In the genomic region with DNA sequence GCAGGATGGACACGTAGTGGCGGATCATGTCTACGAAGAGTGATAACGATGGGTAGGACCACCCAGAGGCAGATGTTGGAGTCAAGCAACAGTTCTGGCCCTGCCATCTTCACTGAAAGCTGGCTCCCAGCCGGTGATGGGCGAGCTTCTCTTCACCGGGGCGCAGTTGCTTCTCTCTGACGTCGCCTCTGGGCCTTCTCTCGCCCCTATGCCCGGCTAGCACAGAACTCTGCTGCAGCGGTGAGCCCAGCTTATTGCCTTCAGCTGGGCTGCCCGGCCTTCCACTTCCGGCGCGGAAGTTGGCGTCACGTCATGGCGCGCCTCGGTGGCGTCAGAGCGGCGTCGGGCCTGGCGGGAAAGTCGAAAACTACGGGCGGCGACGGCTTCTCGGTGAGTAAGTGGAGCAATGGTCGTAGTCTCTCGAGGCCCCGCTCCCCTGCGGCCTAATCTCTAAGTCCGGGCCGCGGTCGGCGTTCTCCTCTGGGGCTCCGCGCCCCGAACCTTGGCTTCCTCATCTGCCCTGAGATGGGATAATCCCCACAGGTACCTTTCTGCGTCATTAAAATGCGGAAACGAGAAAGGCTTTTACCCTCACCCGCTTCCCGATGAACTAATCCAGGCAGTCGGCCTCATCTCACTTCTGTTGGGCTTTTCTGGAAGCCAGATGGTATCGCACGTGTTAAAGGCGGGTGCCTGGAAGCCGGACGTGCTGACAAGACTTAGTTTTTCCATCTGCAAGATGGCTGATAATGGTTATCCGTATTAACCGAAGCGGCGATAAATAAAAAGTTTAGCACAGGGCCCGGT, we compare ENCODE assay signal across 1 cellular context.
TF ChIP-seq lines count a peak whose summit lies in the region.

A gene (plus strand): TSS at position 354 of the 807 bp plus-strand sequence. CDS start 2,221 bp downstream, outside the sequence.

TF ChIP-seq in HEK293, 187 proteins besides CTCF, POLR2A, EP300 and RAD21 (continued from another document and continues in another):
- TF ChIP-seq ZNF571 (tag by site-specific recombination; IDR thresholded peaks at IDR 0.05) (no peak), ZNF423 (tag by site-specific recombination; IDR thresholded peaks at IDR 0.05) (no peak), ZNF19 (tag by site-specific recombination; IDR thresholded peaks at IDR 0.05; ENCODE audit: low read depth) (no peak), ZNF239 (tag by site-specific recombination; IDR thresholded peaks at IDR 0.05) (no peak), KLF16 (tag by site-specific recombination; IDR thresholded peaks at IDR 0.05) (peak; percentile 79), ZFP41 (tag by site-specific recombination; IDR thresholded peaks at IDR 0.05; ENCODE audit: borderline replicate concordance) (no peak), ZNF221 (tag by site-specific recombination; IDR thresholded peaks at IDR 0.05; ENCODE audit: borderline replicate concordance) (no peak), EGR2 (tag by site-specific recombination; IDR thresholded peaks at IDR 0.05; ENCODE audit: low read depth) (no peak), ZNF530 (tag by site-specific recombination; IDR thresholded peaks at IDR 0.05; ENCODE audit: low read depth) (no peak), KLF1 (tag by site-specific recombination; IDR thresholded peaks at IDR 0.05) (peak; percentile 49; the same call in 1 of the 2 replicates), ZNF473 (tag by site-specific recombination; IDR thresholded peaks at IDR 0.05) (no peak), WT1 (tag by site-specific recombination; IDR thresholded peaks at IDR 0.05) (no peak; the same call in 1 of the 2 replicates), ZNF292 (tag by site-specific recombination; IDR thresholded peaks at IDR 0.05; ENCODE audit: borderline replicate concordance, low read depth) (no peak), ZNF184 (tag by site-specific recombination; IDR thresholded peaks at IDR 0.05) (0 out of 2 replicates have a peak, but pooled peaks have one; percentile 12), OSR2 (tag by site-specific recombination; IDR thresholded peaks at IDR 0.05) (no peak), ZNF274 (IDR thresholded peaks at IDR 0.05; ENCODE audit: low read length) (no peak), ZNF274 (tag by site-specific recombination; IDR thresholded peaks at IDR 0.05; ENCODE audit: borderline replicate concordance) (no peak), ZNF792 (tag by site-specific recombination; IDR thresholded peaks at IDR 0.05) (no peak), ZNF555 (tag by site-specific recombination; conservative IDR thresholded peaks at IDR 0.05) (no peak), BCL11B (tag by site-specific recombination; IDR thresholded peaks at IDR 0.05; ENCODE audit: low read depth) (no peak), ZNF664 (tag by site-specific recombination; IDR thresholded peaks at IDR 0.05) (no peak), ZNF2 (tag by site-specific recombination; IDR thresholded peaks at IDR 0.05) (peak; percentile 91; the same call in 1 of the 2 replicates), ZNF701 (tag by site-specific recombination; IDR thresholded peaks at IDR 0.05) (no peak), ZNF549 (tag by site-specific recombination; IDR thresholded peaks at IDR 0.05) (no peak), ZNF660 (tag by site-specific recombination; IDR thresholded peaks at IDR 0.05) (peak; percentile 90), ZNF658 (tag by site-specific recombination; IDR thresholded peaks at IDR 0.05) (no peak), ZNF837 (tag by site-specific recombination; IDR thresholded peaks at IDR 0.05) (no peak), ZFP37 (tag by site-specific recombination; IDR thresholded peaks at IDR 0.05) (peak; percentile 86), ZNF610 (tag by site-specific recombination; IDR thresholded peaks at IDR 0.05; ENCODE audit: borderline replicate concordance) (peak; percentile 35; the same call in 1 of the 2 replicates), ZBTB20 (tag by site-specific recombination; IDR thresholded peaks at IDR 0.05) (peak; percentile 79), ZNF785 (tag by site-specific recombination; IDR thresholded peaks at IDR 0.05) (no peak), ZNF394 (tag by site-specific recombination; IDR thresholded peaks at IDR 0.05; ENCODE audit: borderline replicate concordance) (peak; percentile 54), ZNF560 (tag by site-specific recombination; IDR thresholded peaks at IDR 0.05; ENCODE audit: borderline replicate concordance) (no peak), SP3 (tag by site-specific recombination; IDR thresholded peaks at IDR 0.05) (peak; percentile 70)
- TF ChIP-seq, protein P1, sequence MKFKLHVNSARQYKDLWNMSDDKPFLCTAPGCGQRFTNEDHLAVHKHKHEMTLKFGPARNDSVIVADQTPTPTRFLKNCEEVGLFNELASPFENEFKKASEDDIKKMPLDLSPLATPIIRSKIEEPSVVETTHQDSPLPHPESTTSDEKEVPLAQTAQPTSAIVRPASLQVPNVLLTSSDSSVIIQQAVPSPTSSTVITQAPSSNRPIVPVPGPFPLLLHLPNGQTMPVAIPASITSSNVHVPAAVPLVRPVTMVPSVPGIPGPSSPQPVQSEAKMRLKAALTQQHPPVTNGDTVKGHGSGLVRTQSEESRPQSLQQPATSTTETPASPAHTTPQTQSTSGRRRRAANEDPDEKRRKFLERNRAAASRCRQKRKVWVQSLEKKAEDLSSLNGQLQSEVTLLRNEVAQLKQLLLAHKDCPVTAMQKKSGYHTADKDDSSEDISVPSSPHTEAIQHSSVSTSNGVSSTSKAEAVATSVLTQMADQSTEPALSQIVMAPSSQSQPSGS (tag by site-specific recombination; IDR thresholded peaks at IDR 0.05; ENCODE audit: low read depth): peak; percentile 82
- TF ChIP-seq, protein P2, sequence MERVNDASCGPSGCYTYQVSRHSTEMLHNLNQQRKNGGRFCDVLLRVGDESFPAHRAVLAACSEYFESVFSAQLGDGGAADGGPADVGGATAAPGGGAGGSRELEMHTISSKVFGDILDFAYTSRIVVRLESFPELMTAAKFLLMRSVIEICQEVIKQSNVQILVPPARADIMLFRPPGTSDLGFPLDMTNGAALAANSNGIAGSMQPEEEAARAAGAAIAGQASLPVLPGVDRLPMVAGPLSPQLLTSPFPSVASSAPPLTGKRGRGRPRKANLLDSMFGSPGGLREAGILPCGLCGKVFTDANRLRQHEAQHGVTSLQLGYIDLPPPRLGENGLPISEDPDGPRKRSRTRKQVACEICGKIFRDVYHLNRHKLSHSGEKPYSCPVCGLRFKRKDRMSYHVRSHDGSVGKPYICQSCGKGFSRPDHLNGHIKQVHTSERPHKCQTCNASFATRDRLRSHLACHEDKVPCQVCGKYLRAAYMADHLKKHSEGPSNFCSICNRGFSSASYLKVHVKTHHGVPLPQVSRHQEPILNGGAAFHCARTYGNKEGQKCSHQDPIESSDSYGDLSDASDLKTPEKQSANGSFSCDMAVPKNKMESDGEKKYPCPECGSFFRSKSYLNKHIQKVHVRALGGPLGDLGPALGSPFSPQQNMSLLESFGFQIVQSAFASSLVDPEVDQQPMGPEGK (tag by site-specific recombination; IDR thresholded peaks at IDR 0.05): no peak
- TF ChIP-seq, protein P3, sequence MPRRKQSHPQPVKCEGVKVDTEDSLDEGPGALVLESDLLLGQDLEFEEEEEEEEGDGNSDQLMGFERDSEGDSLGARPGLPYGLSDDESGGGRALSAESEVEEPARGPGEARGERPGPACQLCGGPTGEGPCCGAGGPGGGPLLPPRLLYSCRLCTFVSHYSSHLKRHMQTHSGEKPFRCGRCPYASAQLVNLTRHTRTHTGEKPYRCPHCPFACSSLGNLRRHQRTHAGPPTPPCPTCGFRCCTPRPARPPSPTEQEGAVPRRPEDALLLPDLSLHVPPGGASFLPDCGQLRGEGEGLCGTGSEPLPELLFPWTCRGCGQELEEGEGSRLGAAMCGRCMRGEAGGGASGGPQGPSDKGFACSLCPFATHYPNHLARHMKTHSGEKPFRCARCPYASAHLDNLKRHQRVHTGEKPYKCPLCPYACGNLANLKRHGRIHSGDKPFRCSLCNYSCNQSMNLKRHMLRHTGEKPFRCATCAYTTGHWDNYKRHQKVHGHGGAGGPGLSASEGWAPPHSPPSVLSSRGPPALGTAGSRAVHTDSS (tag by site-specific recombination; IDR thresholded peaks at IDR 0.05): no peak
- TF ChIP-seq, protein P4, sequence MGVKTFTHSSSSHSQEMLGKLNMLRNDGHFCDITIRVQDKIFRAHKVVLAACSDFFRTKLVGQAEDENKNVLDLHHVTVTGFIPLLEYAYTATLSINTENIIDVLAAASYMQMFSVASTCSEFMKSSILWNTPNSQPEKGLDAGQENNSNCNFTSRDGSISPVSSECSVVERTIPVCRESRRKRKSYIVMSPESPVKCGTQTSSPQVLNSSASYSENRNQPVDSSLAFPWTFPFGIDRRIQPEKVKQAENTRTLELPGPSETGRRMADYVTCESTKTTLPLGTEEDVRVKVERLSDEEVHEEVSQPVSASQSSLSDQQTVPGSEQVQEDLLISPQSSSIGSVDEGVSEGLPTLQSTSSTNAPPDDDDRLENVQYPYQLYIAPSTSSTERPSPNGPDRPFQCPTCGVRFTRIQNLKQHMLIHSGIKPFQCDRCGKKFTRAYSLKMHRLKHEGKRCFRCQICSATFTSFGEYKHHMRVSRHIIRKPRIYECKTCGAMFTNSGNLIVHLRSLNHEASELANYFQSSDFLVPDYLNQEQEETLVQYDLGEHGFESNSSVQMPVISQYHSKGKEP (tag by site-specific recombination; IDR thresholded peaks at IDR 0.05): no peak
- TF ChIP-seq, protein P5, sequence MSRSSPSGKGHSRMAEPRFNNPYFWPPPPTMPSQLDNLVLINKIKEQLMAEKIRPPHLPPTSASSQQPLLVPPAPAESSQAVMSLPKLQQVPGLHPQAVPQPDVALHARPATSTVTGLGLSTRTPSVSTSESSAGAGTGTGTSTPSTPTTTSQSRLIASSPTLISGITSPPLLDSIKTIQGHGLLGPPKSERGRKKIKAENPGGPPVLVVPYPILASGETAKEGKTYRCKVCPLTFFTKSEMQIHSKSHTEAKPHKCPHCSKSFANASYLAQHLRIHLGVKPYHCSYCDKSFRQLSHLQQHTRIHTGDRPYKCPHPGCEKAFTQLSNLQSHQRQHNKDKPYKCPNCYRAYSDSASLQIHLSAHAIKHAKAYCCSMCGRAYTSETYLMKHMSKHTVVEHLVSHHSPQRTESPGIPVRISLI (tag by site-specific recombination; IDR thresholded peaks at IDR 0.05): no peak
- TF ChIP-seq, protein P6, sequence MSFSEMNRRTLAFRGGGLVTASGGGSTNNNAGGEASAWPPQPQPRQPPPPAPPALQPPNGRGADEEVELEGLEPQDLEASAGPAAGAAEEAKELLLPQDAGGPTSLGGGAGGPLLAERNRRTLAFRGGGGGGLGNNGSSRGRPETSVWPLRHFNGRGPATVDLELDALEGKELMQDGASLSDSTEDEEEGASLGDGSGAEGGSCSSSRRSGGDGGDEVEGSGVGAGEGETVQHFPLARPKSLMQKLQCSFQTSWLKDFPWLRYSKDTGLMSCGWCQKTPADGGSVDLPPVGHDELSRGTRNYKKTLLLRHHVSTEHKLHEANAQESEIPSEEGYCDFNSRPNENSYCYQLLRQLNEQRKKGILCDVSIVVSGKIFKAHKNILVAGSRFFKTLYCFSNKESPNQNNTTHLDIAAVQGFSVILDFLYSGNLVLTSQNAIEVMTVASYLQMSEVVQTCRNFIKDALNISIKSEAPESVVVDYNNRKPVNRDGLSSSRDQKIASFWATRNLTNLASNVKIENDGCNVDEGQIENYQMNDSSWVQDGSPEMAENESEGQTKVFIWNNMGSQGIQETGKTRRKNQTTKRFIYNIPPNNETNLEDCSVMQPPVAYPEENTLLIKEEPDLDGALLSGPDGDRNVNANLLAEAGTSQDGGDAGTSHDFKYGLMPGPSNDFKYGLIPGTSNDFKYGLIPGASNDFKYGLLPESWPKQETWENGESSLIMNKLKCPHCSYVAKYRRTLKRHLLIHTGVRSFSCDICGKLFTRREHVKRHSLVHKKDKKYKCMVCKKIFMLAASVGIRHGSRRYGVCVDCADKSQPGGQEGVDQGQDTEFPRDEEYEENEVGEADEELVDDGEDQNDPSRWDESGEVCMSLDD (tag by site-specific recombination; IDR thresholded peaks at IDR 0.05): no peak
- TF ChIP-seq, protein P7, sequence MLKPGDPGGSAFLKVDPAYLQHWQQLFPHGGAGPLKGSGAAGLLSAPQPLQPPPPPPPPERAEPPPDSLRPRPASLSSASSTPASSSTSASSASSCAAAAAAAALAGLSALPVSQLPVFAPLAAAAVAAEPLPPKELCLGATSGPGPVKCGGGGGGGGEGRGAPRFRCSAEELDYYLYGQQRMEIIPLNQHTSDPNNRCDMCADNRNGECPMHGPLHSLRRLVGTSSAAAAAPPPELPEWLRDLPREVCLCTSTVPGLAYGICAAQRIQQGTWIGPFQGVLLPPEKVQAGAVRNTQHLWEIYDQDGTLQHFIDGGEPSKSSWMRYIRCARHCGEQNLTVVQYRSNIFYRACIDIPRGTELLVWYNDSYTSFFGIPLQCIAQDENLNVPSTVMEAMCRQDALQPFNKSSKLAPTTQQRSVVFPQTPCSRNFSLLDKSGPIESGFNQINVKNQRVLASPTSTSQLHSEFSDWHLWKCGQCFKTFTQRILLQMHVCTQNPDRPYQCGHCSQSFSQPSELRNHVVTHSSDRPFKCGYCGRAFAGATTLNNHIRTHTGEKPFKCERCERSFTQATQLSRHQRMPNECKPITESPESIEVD (tag by site-specific recombination; IDR thresholded peaks at IDR 0.05): no peak
- TF ChIP-seq, protein P8, sequence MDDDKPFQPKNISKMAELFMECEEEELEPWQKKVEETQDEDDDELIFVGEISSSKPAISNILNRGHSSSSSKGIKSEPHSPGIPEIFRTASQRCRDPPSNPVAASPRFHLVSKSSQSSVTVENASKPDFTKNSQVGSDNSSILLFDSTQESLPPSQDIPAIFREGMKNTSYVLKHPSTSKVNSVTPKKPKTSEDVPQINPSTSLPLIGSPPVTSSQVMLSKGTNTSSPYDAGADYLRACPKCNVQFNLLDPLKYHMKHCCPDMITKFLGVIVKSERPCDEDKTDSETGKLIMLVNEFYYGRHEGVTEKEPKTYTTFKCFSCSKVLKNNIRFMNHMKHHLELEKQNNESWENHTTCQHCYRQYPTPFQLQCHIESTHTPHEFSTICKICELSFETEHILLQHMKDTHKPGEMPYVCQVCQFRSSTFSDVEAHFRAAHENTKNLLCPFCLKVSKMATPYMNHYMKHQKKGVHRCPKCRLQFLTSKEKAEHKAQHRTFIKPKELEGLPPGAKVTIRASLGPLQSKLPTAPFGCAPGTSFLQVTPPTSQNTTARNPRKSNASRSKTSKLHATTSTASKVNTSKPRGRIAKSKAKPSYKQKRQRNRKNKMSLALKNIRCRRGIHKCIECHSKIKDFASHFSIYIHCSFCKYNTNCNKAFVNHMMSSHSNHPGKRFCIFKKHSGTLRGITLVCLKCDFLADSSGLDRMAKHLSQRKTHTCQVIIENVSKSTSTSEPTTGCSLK (tag by site-specific recombination; IDR thresholded peaks at IDR 0.05): no peak
- TF ChIP-seq, protein P9, sequence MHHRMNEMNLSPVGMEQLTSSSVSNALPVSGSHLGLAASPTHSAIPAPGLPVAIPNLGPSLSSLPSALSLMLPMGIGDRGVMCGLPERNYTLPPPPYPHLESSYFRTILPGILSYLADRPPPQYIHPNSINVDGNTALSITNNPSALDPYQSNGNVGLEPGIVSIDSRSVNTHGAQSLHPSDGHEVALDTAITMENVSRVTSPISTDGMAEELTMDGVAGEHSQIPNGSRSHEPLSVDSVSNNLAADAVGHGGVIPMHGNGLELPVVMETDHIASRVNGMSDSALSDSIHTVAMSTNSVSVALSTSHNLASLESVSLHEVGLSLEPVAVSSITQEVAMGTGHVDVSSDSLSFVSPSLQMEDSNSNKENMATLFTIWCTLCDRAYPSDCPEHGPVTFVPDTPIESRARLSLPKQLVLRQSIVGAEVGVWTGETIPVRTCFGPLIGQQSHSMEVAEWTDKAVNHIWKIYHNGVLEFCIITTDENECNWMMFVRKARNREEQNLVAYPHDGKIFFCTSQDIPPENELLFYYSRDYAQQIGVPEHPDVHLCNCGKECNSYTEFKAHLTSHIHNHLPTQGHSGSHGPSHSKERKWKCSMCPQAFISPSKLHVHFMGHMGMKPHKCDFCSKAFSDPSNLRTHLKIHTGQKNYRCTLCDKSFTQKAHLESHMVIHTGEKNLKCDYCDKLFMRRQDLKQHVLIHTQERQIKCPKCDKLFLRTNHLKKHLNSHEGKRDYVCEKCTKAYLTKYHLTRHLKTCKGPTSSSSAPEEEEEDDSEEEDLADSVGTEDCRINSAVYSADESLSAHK (tag by site-specific recombination; IDR thresholded peaks at IDR 0.05): peak; percentile 55; the same call in 1 of the 2 replicates
